1 cellular context compared by ENCODE assay signal in genomic region chr12:47900101-47900479, GRCh38.
TF ChIP-seq lines count a peak whose summit lies in the region.

No MANE protein-coding gene starts in this region.

TF ChIP-seq in HepG2, 621 proteins besides CTCF, POLR2A, EP300 and RAD21:
- TF ChIP-seq LRRFIP1 (CRISPR knock-in tag; conservative IDR thresholded peaks at IDR 0.05): no peak
- no peak for TF ChIP-seq MXD4 (CRISPR knock-in tag; IDR thresholded peaks at IDR 0.05)
- 0 out of 2 replicates have a peak, but pooled peaks have one; percentile 25 for TF ChIP-seq ZNF605 (CRISPR knock-in tag; IDR thresholded peaks at IDR 0.05)
- TF ChIP-seq ETV6 (CRISPR knock-in tag; conservative IDR thresholded peaks at IDR 0.05): no peak
